In the genomic region with DNA sequence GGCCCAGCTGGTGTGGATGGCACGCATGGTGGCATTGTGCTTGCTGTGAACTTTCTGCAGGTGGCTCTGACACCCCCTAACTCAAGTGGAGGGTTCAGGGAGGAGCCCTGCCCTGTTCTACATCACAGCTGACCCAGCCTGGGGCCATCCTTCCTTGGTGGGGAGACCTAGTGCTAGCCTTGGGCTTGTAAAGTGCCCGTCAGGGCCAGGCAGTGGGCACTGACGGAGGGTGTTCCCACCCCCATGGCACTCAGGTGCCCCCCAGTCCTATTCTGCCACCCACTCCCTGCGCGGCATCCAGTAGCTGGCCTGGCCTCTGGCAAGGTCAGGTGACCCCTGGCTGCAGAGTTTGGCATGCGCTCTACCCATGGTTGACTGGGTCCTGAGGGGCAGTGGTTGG, we compare ENCODE assay signal across 8 cellular contexts. TPM values are rescaled to one million over a fixed set of nuclear protein-coding genes. Genes with fewer than 3 reads are reported as not detected.
DNase-seq lines count a peak whose midpoint lies in the region; ATAC-seq and TF ChIP-seq lines count a peak whose summit lies in the region.
"Not testable (repeated sequence)": the region's sequence is repeated elsewhere in the genome, so short reads cannot be mapped to it uniquely, and the experiment has no call there.

No MANE protein-coding gene starts in this region.

- ATAC-seq in esophagus mucosa: peak; percentile 1
- ATAC-seq in left ventricle myocardium superior, mucosa of descending colon, upper lobe of right lung: not testable (repeated sequence)

- not testable (repeated sequence) for TF ChIP-seq POLR2A in prostate gland (IDR thresholded peaks at IDR 0.05)

- H3K27me3 Mint-ChIP-seq in activated CD4-positive, alpha-beta T cell treated with anti-CD3 and anti-CD28 coated beads, Interleukin-2, amount 10 ng/mL, durations not matched to agents 24 days and 14 days; nephron progenitor cell (ENCODE audit: low read depth, poor library complexity): not testable (repeated sequence)

- H3K9me3 ChIP-seq in mucosa of descending colon, prostate gland, upper lobe of right lung: not testable (repeated sequence)

- not testable (repeated sequence) for H3K4me1 Mint-ChIP-seq in activated CD4-positive, alpha-beta T cell treated with anti-CD3 and anti-CD28 coated beads, Interleukin-2, amount 10 ng/mL, durations not matched to agents 24 days and 14 days; nephron progenitor cell

- not testable (repeated sequence) for TF ChIP-seq CTCF in mucosa of descending colon (IDR thresholded peaks at IDR 0.05); nephron progenitor cell (IDR thresholded peaks at IDR 0.05); prostate gland (IDR thresholded peaks at IDR 0.05); upper lobe of right lung (IDR thresholded peaks at IDR 0.05)

- WGBS in prostate gland: 92% methylated on average over 2 of the region's 6 CpGs

- intact Hi-C loops in activated CD4-positive, alpha-beta T cell treated with anti-CD3 and anti-CD28 coated beads, Interleukin-2, amount 10 ng/mL, durations not matched to agents 24 days and 14 days (cut with micrococcal nuclease); left ventricle myocardium superior (cut with micrococcal nuclease); mucosa of descending colon (cut with DNase I, micrococcal nuclease); prostate gland (cut with DNase I); upper lobe of right lung (cut with DNase I): not testable (repeated sequence)

- not testable (repeated sequence) for H3K27me3 ChIP-seq in prostate gland (replicated peaks; ENCODE audit: insufficient read depth); upper lobe of right lung

- not testable (repeated sequence) for H3K27ac ChIP-seq in prostate gland, upper lobe of right lung

- peak; percentile 39 for DNase-seq in activated CD4-positive, alpha-beta T cell treated with anti-CD3 and anti-CD28 coated beads, Interleukin-2, amount 10 ng/mL, durations not matched to agents 24 days and 14 days
- DNase-seq in activated naive CD4-positive, alpha-beta T cell treated with anti-CD3 and anti-CD28 coated beads, Interleukin-2, amount 50 U/mL, for 16 hours: peak; percentile 3
- DNase-seq in left ventricle myocardium superior (peak; percentile 16), mucosa of descending colon (peak in 2 of 3 donors; percentile 25 to 31), nephron progenitor cell (peak; percentile 0), prostate gland (ENCODE audit: low spot score) (peak; percentile 1), upper lobe of right lung (peak; percentile 41)

- not testable (repeated sequence) for H3K4me3 ChIP-seq in mucosa of descending colon, prostate gland, upper lobe of right lung

- H3K27ac Mint-ChIP-seq in activated CD4-positive, alpha-beta T cell treated with anti-CD3 and anti-CD28 coated beads, Interleukin-2, amount 10 ng/mL, durations not matched to agents 24 days and 14 days; nephron progenitor cell: not testable (repeated sequence)

- not testable (repeated sequence) for H3K36me3 Mint-ChIP-seq in activated CD4-positive, alpha-beta T cell treated with anti-CD3 and anti-CD28 coated beads, Interleukin-2, amount 10 ng/mL, durations not matched to agents 24 days and 14 days (ENCODE audit: low read depth); nephron progenitor cell (ENCODE audit: low read depth)

- not testable (repeated sequence) for H3K9me3 Mint-ChIP-seq in activated CD4-positive, alpha-beta T cell treated with anti-CD3 and anti-CD28 coated beads, Interleukin-2, amount 10 ng/mL, durations not matched to agents 24 days and 14 days; nephron progenitor cell

- not testable (repeated sequence) for H3K4me1 ChIP-seq in mucosa of descending colon (ENCODE audit: low read depth); prostate gland (replicated peaks); upper lobe of right lung

- H3K36me3 ChIP-seq in mucosa of descending colon (ENCODE audit: low read depth); prostate gland: not testable (repeated sequence)
- H3K36me3 ChIP-seq in upper lobe of right lung: peaks cover 18% of the 10 kb centered on the region

- not testable (repeated sequence) for H3K4me3 Mint-ChIP-seq in activated CD4-positive, alpha-beta T cell treated with anti-CD3 and anti-CD28 coated beads, Interleukin-2, amount 10 ng/mL, durations not matched to agents 24 days and 14 days; nephron progenitor cell

RNA-seq across cellular contexts. Expression of gene HIC2, which starts 24.0 kb away (rescaled TPM):
- 5.9 and 6.4 TPM in 2 replicates for total RNA-seq in activated CD4-positive, alpha-beta T cell treated with anti-CD3 and anti-CD28 coated beads, Interleukin-2, amount 10 ng/mL, durations not matched to agents 24 days and 14 days
- total RNA-seq in esophagus mucosa (2.1 TPM), left ventricle myocardium superior (1.2 TPM), mucosa of descending colon (1 to 10 TPM; 6.0 to 6.2 (median 6.0) TPM), prostate gland (10 to 100 TPM in 1 of 2 donors, 1 to 10 TPM in 1; 2.3 to 16.8 TPM), upper lobe of right lung (5.1 TPM)

RNA-seq across cellular contexts. Expression of gene TMEM191C, which starts 26.0 kb away (rescaled TPM):
- total RNA-seq in activated CD4-positive, alpha-beta T cell treated with anti-CD3 and anti-CD28 coated beads, Interleukin-2, amount 10 ng/mL, durations not matched to agents 24 days and 14 days: 0.50 and 0.54 TPM in 2 replicates
- total RNA-seq in esophagus mucosa: 4.2 TPM
- 0.74 TPM for total RNA-seq in left ventricle myocardium superior
- total RNA-seq in mucosa of descending colon: 1 to 10 TPM; 1.3 to 2.9 (median 2.1) TPM
- total RNA-seq in prostate gland: 1 to 10 TPM in 1 of 2 donors, under 1 TPM in 1; 0.55 to 6.0 TPM
- total RNA-seq in upper lobe of right lung: 4.0 TPM

RNA-seq across cellular contexts. Expression of gene RIMBP3B, which starts 57.6 kb away (rescaled TPM):
- 0.26 TPM in 1 of 2 replicates, not detected in the other for total RNA-seq in activated CD4-positive, alpha-beta T cell treated with anti-CD3 and anti-CD28 coated beads, Interleukin-2, amount 10 ng/mL, durations not matched to agents 24 days and 14 days
- total RNA-seq in esophagus mucosa (not detected), left ventricle myocardium superior (0.05 TPM), mucosa of descending colon (under 1 TPM in 1 of 3 donors, not detected in 2; 0.09 TPM), prostate gland (not detected), upper lobe of right lung (0.09 TPM)
